11 cellular contexts compared by ENCODE assay signal in genomic region chr12:43692064-43692463, GRCh38.
DNase-seq lines count a peak whose midpoint lies in the region; ATAC-seq and TF ChIP-seq lines count a peak whose summit lies in the region.
"Had no signal": no experiment of that assay in that cellular context is flagged by ENCODE, and none has a peak within 500 bp of the region (broad histone marks: within the 10 kb centered on the region; RNA-seq: fewer than 3 reads in every experiment).

No MANE protein-coding gene starts in this region.

- H3K9me3 Mint-ChIP-seq in activated CD8-positive, alpha-beta T cell treated with anti-CD3 and anti-CD28 coated beads for 36 hours, result no peaks in the 10 kb centered on the region
- H3K9me3 Mint-ChIP-seq in activated CD8-positive, alpha-beta T cell treated with anti-CD3 and anti-CD28 coated beads, Interleukin-2, amount 10 ng/mL, durations not matched to agents 7 days and 5 days (ENCODE audit: insufficient read depth), result no peaks in the 10 kb centered on the region
- no peaks in the 10 kb centered on the region for H3K9me3 Mint-ChIP-seq in stimulated activated naive CD8-positive, alpha-beta T cell treated with anti-CD3 and anti-CD28 coated beads, Interleukin-15, amount 100 ng/mL, for 72 hours

- H3K36me3 Mint-ChIP-seq in activated CD8-positive, alpha-beta T cell treated with anti-CD3 and anti-CD28 coated beads for 36 hours (ENCODE audit: low read depth), result no peaks in the 10 kb centered on the region
- no peaks in the 10 kb centered on the region for H3K36me3 Mint-ChIP-seq in activated CD8-positive, alpha-beta T cell treated with anti-CD3 and anti-CD28 coated beads, Interleukin-2, amount 10 ng/mL, durations not matched to agents 7 days and 5 days (ENCODE audit: low read depth)

- ATAC-seq in activated CD8-positive, alpha-beta T cell treated with anti-CD3 and anti-CD28 coated beads for 36 hours, result no peak
- no peak for ATAC-seq in activated CD8-positive, alpha-beta T cell treated with anti-CD3 and anti-CD28 coated beads, Interleukin-2, amount 10 ng/mL, durations not matched to agents 7 days and 5 days
- ATAC-seq in stimulated activated naive CD8-positive, alpha-beta T cell treated with anti-CD3 and anti-CD28 coated beads, Interleukin-15, Interleukin-2, amounts not matched to agents 100 U/mL and 50 U/mL, for 24 hours, result no peak
- ATAC-seq in HG03521 (IDR thresholded peaks at IDR 0.05; ENCODE audit: unreplicated experiment), result no peak
- no peak for ATAC-seq in stimulated activated naive CD8-positive, alpha-beta T cell treated with anti-CD3 and anti-CD28 coated beads, Interleukin-15, amount 100 ng/mL, for 72 hours

- no peak for TF ChIP-seq CTCF in activated CD8-positive, alpha-beta T cell treated with anti-CD3 and anti-CD28 coated beads for 36 hours (IDR thresholded peaks at IDR 0.05)

- peaks cover 23% of the 10 kb centered on the region for H3K27me3 Mint-ChIP-seq in activated CD8-positive, alpha-beta T cell treated with anti-CD3 and anti-CD28 coated beads for 36 hours
- H3K27me3 Mint-ChIP-seq in activated CD8-positive, alpha-beta T cell treated with anti-CD3 and anti-CD28 coated beads, Interleukin-2, amount 10 ng/mL, durations not matched to agents 7 days and 5 days (ENCODE audit: low read depth), result peaks cover 9% of the 10 kb centered on the region
- peaks cover 14% of the 10 kb centered on the region for H3K27me3 Mint-ChIP-seq in stimulated activated naive CD8-positive, alpha-beta T cell treated with anti-CD3 and anti-CD28 coated beads, Interleukin-15, amount 100 ng/mL, for 72 hours

- H3K4me1 Mint-ChIP-seq in activated CD8-positive, alpha-beta T cell treated with anti-CD3 and anti-CD28 coated beads for 36 hours (ENCODE audit: low read depth), result peaks cover 4% of the 10 kb centered on the region
- no peaks in the 10 kb centered on the region for H3K4me1 Mint-ChIP-seq in activated CD8-positive, alpha-beta T cell treated with anti-CD3 and anti-CD28 coated beads, Interleukin-2, amount 10 ng/mL, durations not matched to agents 7 days and 5 days (ENCODE audit: low read depth)
- H3K4me1 Mint-ChIP-seq in stimulated activated naive CD8-positive, alpha-beta T cell treated with anti-CD3 and anti-CD28 coated beads, Interleukin-15, amount 100 ng/mL, for 72 hours, result no peaks in the 10 kb centered on the region

- DNase-seq in activated CD8-positive, alpha-beta T cell treated with anti-CD3 and anti-CD28 coated beads for 36 hours, result no peak
- no peak for DNase-seq in activated CD8-positive, alpha-beta T cell treated with anti-CD3 and anti-CD28 coated beads, Interleukin-2, amount 10 ng/mL, durations not matched to agents 7 days and 5 days
- DNase-seq in RKO (ENCODE audit: low spot score) (peak; percentile 56), fibroblast of peridontal ligament (ENCODE audit: extremely low read depth) (peak; percentile 3), stromal cell of bone marrow (ENCODE audit: low read depth) (peak; percentile 3)
- no peak for DNase-seq in stimulated activated naive CD8-positive, alpha-beta T cell treated with anti-CD3 and anti-CD28 coated beads, Interleukin-15, Interleukin-2, amounts not matched to agents 100 U/mL and 50 U/mL, for 24 hours
- DNase-seq in stimulated activated naive CD8-positive, alpha-beta T cell treated with anti-CD3 and anti-CD28 coated beads, Interleukin-15, amount 100 ng/mL, for 72 hours, result no peak
- DNase-seq: GOT3, NCI-H1048, nucleus accumbens had no signal

- POLR2A ChIA-PET in activated CD8-positive, alpha-beta T cell treated with anti-CD3 and anti-CD28 coated beads for 36 hours (lab: Charles Lee), result no interaction called here
- POLR2A ChIA-PET in activated CD8-positive, alpha-beta T cell treated with anti-CD3 and anti-CD28 coated beads, Interleukin-2, amount 10 ng/mL, durations not matched to agents 7 days and 5 days (lab: Charles Lee), result no interaction called here

- no peak overlapping the region for H3K4me3 Mint-ChIP-seq in activated CD8-positive, alpha-beta T cell treated with anti-CD3 and anti-CD28 coated beads for 36 hours
- no peak overlapping the region for H3K4me3 Mint-ChIP-seq in activated CD8-positive, alpha-beta T cell treated with anti-CD3 and anti-CD28 coated beads, Interleukin-2, amount 10 ng/mL, durations not matched to agents 7 days and 5 days
- H3K4me3 Mint-ChIP-seq in stimulated activated naive CD8-positive, alpha-beta T cell treated with anti-CD3 and anti-CD28 coated beads, Interleukin-15, amount 100 ng/mL, for 72 hours, result no peak overlapping the region

- intact Hi-C loops in activated CD8-positive, alpha-beta T cell treated with anti-CD3 and anti-CD28 coated beads for 36 hours (cut with micrococcal nuclease), result no loop called here

- peak overlapping the region; percentile 4 for H3K27ac Mint-ChIP-seq in activated CD8-positive, alpha-beta T cell treated with anti-CD3 and anti-CD28 coated beads for 36 hours
- H3K27ac Mint-ChIP-seq in activated CD8-positive, alpha-beta T cell treated with anti-CD3 and anti-CD28 coated beads, Interleukin-2, amount 10 ng/mL, durations not matched to agents 7 days and 5 days, result no peak overlapping the region
- H3K27ac Mint-ChIP-seq in stimulated activated naive CD8-positive, alpha-beta T cell treated with anti-CD3 and anti-CD28 coated beads, Interleukin-15, amount 100 ng/mL, for 72 hours, result no peak overlapping the region

- CTCF ChIA-PET in activated CD8-positive, alpha-beta T cell treated with anti-CD3 and anti-CD28 coated beads for 36 hours (lab: Charles Lee), result no interaction called here
- CTCF ChIA-PET in activated CD8-positive, alpha-beta T cell treated with anti-CD3 and anti-CD28 coated beads, Interleukin-2, amount 10 ng/mL, durations not matched to agents 7 days and 5 days (lab: Charles Lee), result no interaction called here

Comparison
In these comparisons a context has a peak if more than half of its experiments do, and no peak if none do; other contexts are left out.
1. DNase-seq: peak in RKO (single experiment), fibroblast of peridontal ligament (single experiment) and stromal cell of bone marrow (single experiment); none in activated CD8-positive, alpha-beta T cell treated with anti-CD3 and anti-CD28 coated beads for 36 hours (single experiment), activated CD8-positive, alpha-beta T cell treated with anti-CD3 and anti-CD28 coated beads, Interleukin-2, amount 10 ng/mL, durations not matched to agents 7 days and 5 days (single experiment), stimulated activated naive CD8-positive, alpha-beta T cell treated with anti-CD3 and anti-CD28 coated beads, Interleukin-15, Interleukin-2, amounts not matched to agents 100 U/mL and 50 U/mL, for 24 hours (single experiment) and stimulated activated naive CD8-positive, alpha-beta T cell treated with anti-CD3 and anti-CD28 coated beads, Interleukin-15, amount 100 ng/mL, for 72 hours (0 of 2).